12 cellular contexts compared by ENCODE assay signal in genomic region chr5:131064669-131065371, GRCh38.
A peak's percentile ranks its signal among the peaks of the same experiment; 100 is the strongest.
DNase-seq lines count a peak whose midpoint lies in the region; ATAC-seq and TF ChIP-seq lines count a peak whose summit lies in the region.
"Had no signal": no experiment of that assay in that cellular context is flagged by ENCODE, and none has a peak within 500 bp of the region (broad histone marks: within the 10 kb centered on the region; RNA-seq: fewer than 3 reads in every experiment).

No MANE protein-coding gene starts in this region.

- no peak for TF ChIP-seq CTCF in RWPE1 (conservative IDR thresholded peaks at IDR 0.05; ENCODE audit: low read depth)

- POLR2A ChIA-PET in RWPE1 (lab: Yijun Ruan, JAX; ENCODE audit: low non-redundant PET), result no interaction called here

- H3K9me3 Mint-ChIP-seq in activated naive CD8-positive, alpha-beta T cell treated with anti-CD3 and anti-CD28 coated beads, Interleukin-2, amount 50 U/mL, for 24 hours, result peaks cover 18% of the 10 kb centered on the region

- in situ Hi-C loops in KBM-7 (cut with MboI; ENCODE audit: low pct_unique_long_range_greater_than_20kb, low sequenced_read_pairs), result no loop called here

- H3K4me3 Mint-ChIP-seq in activated naive CD8-positive, alpha-beta T cell treated with anti-CD3 and anti-CD28 coated beads, Interleukin-2, amount 50 U/mL, for 24 hours, result no peak overlapping the region
- H3K4me3 Mint-ChIP-seq: activated T-helper 17 cell treated with anti-CD3 and anti-CD28 coated beads, Interleukin-2, amount 50 U/mL, for 72 hours had no signal

- peak; percentile 34 for ATAC-seq in GM18499 (IDR thresholded peaks at IDR 0.05; ENCODE audit: insufficient read depth, unreplicated experiment)
- ATAC-seq in activated naive CD8-positive, alpha-beta T cell treated with anti-CD3 and anti-CD28 coated beads, Interleukin-2, amount 50 U/mL, for 24 hours, result peak; percentile 69
- ATAC-seq: activated T-helper 17 cell treated with anti-CD3 and anti-CD28 coated beads, Interleukin-2, amount 50 U/mL, for 72 hours had no signal

- CTCF ChIA-PET in RWPE1 (lab: Yijun Ruan, JAX), result no interaction called here

- H3K36me3 Mint-ChIP-seq in activated naive CD8-positive, alpha-beta T cell treated with anti-CD3 and anti-CD28 coated beads, Interleukin-2, amount 50 U/mL, for 24 hours (ENCODE audit: low read depth), result peaks cover 5% of the 10 kb centered on the region

- H3K27me3 Mint-ChIP-seq in activated naive CD8-positive, alpha-beta T cell treated with anti-CD3 and anti-CD28 coated beads, Interleukin-2, amount 50 U/mL, for 24 hours, result no peaks in the 10 kb centered on the region
- H3K27me3 Mint-ChIP-seq: activated T-helper 17 cell treated with anti-CD3 and anti-CD28 coated beads, Interleukin-2, amount 50 U/mL, for 72 hours had no signal

- H3K27ac Mint-ChIP-seq in activated naive CD8-positive, alpha-beta T cell treated with anti-CD3 and anti-CD28 coated beads, Interleukin-2, amount 50 U/mL, for 24 hours, result no peak overlapping the region
- H3K27ac Mint-ChIP-seq: activated T-helper 17 cell treated with anti-CD3 and anti-CD28 coated beads, Interleukin-2, amount 50 U/mL, for 72 hours had no signal

- no peak overlapping the region for H3K27ac ChIP-seq in RWPE1
- H3K27ac ChIP-seq: epithelial cell of prostate, left ventricle myocardium inferior, tibial nerve had no signal

- H3K4me1 Mint-ChIP-seq in activated naive CD8-positive, alpha-beta T cell treated with anti-CD3 and anti-CD28 coated beads, Interleukin-2, amount 50 U/mL, for 24 hours, result peaks cover 41% of the 10 kb centered on the region

- DNase-seq in DMS53 (lab: John Stamatoyannopoulos, UW) (peak; percentile 77), MV-4-11 (lab: John Stamatoyannopoulos, UW) (peak; percentile 84), RWPE1 (ENCODE audit: low spot score) (no peak), KBM-7 (no peak)
- no peak for DNase-seq in activated naive CD8-positive, alpha-beta T cell treated with anti-CD3 and anti-CD28 coated beads, Interleukin-2, amount 50 U/mL, for 24 hours
- no peak for DNase-seq in stimulated activated CD8-positive, alpha-beta memory T cell treated with anti-CD3 and anti-CD28 coated beads, Interleukin-4, amount 100 ng/mL, for 48 hours
- DNase-seq: left ventricle myocardium inferior, NCI-H226 had no signal

Comparison
In these comparisons a context has a peak if more than half of its experiments do, and no peak if none do; other contexts are left out.
1. DNase-seq: peak in DMS53 (single experiment) and MV-4-11 (single experiment); none in activated naive CD8-positive, alpha-beta T cell treated with anti-CD3 and anti-CD28 coated beads, Interleukin-2, amount 50 U/mL, for 24 hours (single experiment), RWPE1 (single experiment), stimulated activated CD8-positive, alpha-beta memory T cell treated with anti-CD3 and anti-CD28 coated beads, Interleukin-4, amount 100 ng/mL, for 48 hours (single experiment) and KBM-7 (single experiment).